In genomic region chr6:14932485-14933178, GRCh38 we compare ENCODE assay signal across 10 cellular contexts.
DNase-seq lines count a peak whose midpoint lies in the region; TF ChIP-seq lines count a peak whose summit lies in the region.
"Had no signal": no experiment of that assay in that cellular context is flagged by ENCODE, and none has a peak within 500 bp of the region (broad histone marks: within the 10 kb centered on the region; RNA-seq: fewer than 3 reads in every experiment).

No MANE protein-coding gene starts in this region.

- H3K27me3 ChIP-seq in cardiac muscle cell (no peaks in the 10 kb centered on the region), right atrium auricular region (no peaks in the 10 kb centered on the region)

- H3K27ac ChIP-seq in cardiac muscle cell, result peak overlapping the region; percentile 81
- H3K27ac ChIP-seq in right atrium auricular region, result no peak overlapping the region
- H3K27ac ChIP-seq in angular gyrus (ENCODE audit: low read depth, low read length), result peak overlapping the region; percentile 56
- peak overlapping the region; percentile 29 for H3K27ac ChIP-seq in mesodermal cell (ENCODE audit: low read depth, low read length, severe bottlenecking)
- H3K27ac ChIP-seq in temporal lobe (ENCODE audit: low read depth, low read length), result peak overlapping the region; percentile 65

- TF ChIP-seq CTCF in cardiac muscle cell (IDR thresholded peaks at IDR 0.05; ENCODE audit: low read depth, low read length) (no peak), right atrium auricular region (IDR thresholded peaks at IDR 0.05) (no peak)

- H3K9me3 ChIP-seq in cardiac muscle cell (ENCODE audit: low read depth) (no peaks in the 10 kb centered on the region), right atrium auricular region (no peaks in the 10 kb centered on the region), mesodermal cell (ENCODE audit: control insufficient read depth, low read length) (no peaks in the 10 kb centered on the region)

- H3K4me3 ChIP-seq in cardiac muscle cell (no peak overlapping the region), right atrium auricular region (no peak overlapping the region), mesodermal cell (ENCODE audit: extremely low read depth, insufficient read depth, low read length, poor library complexity, severe bottlenecking) (no peak overlapping the region)

- 36 to 73% methylated on average over 2 to 3 of the region's 7 CpGs for WGBS in mesodermal cell (ENCODE audit: insufficient coverage in 2 of 2), 2 experiments

- H3K4me1 ChIP-seq in cardiac muscle cell (ENCODE audit: low read depth) (peaks cover 13% of the 10 kb centered on the region), right atrium auricular region (peaks cover 0 to 7% of the 10 kb centered on the region in 2 donors), mesodermal cell (ENCODE audit: control insufficient read depth, insufficient read depth, low read length, poor library complexity, severe bottlenecking) (peaks cover 8% of the 10 kb centered on the region)

- no peaks in the 10 kb centered on the region for H3K36me3 ChIP-seq in cardiac muscle cell
- H3K36me3 ChIP-seq in right atrium auricular region, result no peaks in the 10 kb centered on the region
- no peaks in the 10 kb centered on the region for H3K36me3 ChIP-seq in mesodermal cell (ENCODE audit: control insufficient read depth, insufficient read depth, low read length)

- DNase-seq in cardiac muscle cell (ENCODE audit: low read depth in 1 of 2, low spot score in 1 of 2) (peak in 1 of 2 donors; percentile 29), right atrium auricular region (ENCODE audit: low spot score) (no peak), D341Med (ENCODE audit: low spot score) (no peak), cortex of kidney (lab: John Stamatoyannopoulos, UW) (no peak)
- no peak for DNase-seq in stimulated activated CD4-positive, alpha-beta T cell treated with anti-CD3 and anti-CD28 coated beads, Interleukin-2, amount 100 ng/mL, for 24 hours
- DNase-seq: activated naive CD8-positive, alpha-beta T cell treated with anti-CD3 and anti-CD28 coated beads, Interleukin-2, amount 50 U/mL, for 24 hours; DMS153 had no signal

Comparison
In these comparisons a context has a peak if more than half of its experiments do, and no peak if none do; other contexts are left out.
1. H3K27ac ChIP-seq: peak in cardiac muscle cell (single experiment), angular gyrus (single experiment), mesodermal cell (single experiment) and temporal lobe (single experiment); none in right atrium auricular region (0 of 2).